In the genomic region with DNA sequence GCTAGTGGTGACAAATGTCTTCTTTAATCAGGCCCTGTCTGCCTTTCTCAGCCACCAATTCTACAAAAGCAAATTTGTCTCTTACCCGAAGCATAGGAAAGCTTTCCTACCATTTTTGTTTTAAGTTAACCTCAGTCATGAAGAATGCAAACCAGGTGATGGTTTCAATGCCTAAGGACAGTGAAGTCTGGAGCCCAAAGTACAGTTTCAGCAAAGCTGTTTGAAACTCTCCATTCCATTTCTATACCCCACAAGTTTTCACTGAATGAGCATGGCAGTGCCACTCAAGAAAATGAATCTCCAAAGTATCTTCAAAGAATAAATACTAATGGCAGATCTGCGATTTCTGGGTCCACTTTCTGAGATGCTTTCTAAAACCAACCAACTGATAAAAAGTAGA, we compare ENCODE assay signal across 1 cellular context.
TF ChIP-seq lines count a peak whose summit lies in the region.

No MANE protein-coding gene starts in this region.

TF ChIP-seq in HCT116, 20 proteins besides CTCF, POLR2A, EP300 and RAD21 (continued from another document):
- TF ChIP-seq, protein P1, sequence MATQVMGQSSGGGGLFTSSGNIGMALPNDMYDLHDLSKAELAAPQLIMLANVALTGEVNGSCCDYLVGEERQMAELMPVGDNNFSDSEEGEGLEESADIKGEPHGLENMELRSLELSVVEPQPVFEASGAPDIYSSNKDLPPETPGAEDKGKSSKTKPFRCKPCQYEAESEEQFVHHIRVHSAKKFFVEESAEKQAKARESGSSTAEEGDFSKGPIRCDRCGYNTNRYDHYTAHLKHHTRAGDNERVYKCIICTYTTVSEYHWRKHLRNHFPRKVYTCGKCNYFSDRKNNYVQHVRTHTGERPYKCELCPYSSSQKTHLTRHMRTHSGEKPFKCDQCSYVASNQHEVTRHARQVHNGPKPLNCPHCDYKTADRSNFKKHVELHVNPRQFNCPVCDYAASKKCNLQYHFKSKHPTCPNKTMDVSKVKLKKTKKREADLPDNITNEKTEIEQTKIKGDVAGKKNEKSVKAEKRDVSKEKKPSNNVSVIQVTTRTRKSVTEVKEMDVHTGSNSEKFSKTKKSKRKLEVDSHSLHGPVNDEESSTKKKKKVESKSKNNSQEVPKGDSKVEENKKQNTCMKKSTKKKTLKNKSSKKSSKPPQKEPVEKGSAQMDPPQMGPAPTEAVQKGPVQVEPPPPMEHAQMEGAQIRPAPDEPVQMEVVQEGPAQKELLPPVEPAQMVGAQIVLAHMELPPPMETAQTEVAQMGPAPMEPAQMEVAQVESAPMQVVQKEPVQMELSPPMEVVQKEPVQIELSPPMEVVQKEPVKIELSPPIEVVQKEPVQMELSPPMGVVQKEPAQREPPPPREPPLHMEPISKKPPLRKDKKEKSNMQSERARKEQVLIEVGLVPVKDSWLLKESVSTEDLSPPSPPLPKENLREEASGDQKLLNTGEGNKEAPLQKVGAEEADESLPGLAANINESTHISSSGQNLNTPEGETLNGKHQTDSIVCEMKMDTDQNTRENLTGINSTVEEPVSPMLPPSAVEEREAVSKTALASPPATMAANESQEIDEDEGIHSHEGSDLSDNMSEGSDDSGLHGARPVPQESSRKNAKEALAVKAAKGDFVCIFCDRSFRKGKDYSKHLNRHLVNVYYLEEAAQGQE (IDR thresholded peaks at IDR 0.05; ENCODE audit: low read depth): no peak
- TF ChIP-seq SRF (IDR thresholded peaks at IDR 0.05; ENCODE audit: low read depth) (no peak), EZH2phosphoT487 (IDR thresholded peaks at IDR 0.05; ENCODE audit: borderline replicate concordance) (no peak)
